ENCODE assay signal across 8 cellular contexts in the genomic region with DNA sequence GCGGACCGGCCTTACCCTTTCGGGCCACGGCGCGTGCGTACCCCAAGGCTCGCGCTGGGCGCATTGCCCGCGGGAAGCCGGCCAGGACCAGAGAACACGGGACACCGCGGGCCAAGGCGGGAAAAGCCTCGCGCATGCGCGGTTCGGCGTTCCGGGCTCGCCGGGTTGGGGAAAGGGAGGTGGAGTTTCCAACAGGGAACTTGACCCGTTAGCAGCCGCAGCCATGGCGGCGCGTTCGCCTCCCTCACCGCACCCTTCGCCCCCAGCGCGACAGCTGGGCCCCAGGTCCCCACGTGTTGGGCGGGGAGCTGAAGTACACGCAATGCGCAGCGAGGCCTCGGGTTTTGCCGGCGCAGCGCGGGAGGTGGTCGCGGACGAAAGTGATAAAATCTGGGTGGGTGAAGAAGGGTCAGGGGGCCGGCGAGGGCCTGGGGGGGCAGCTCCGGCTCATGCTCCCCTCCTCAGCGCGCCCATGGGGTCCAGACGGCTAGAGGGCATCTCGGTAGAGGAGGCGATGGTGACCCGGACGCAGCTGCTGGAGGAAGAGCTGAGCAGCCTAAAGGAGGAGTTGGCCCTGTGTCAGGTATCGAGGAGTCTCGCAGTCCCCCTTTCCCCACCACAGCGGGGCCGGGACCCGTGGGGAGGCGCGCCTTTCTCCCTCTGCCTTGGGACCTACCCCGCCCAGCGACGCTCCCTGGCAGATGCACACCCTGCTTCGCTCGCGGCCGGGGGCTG. TPM values are rescaled to one million over a fixed set of nuclear protein-coding genes. Genes with fewer than 3 reads are reported as not detected.
A peak's percentile ranks its signal among the peaks of the same experiment; 100 is the strongest.
DNase-seq lines count a peak whose midpoint lies in the region; ATAC-seq, FAIRE-seq and TF ChIP-seq lines count a peak whose summit lies in the region.

TSS of gene CNTLN (plus strand) at position 198 of the 735 bp plus-strand sequence. CDS start at position 224, 26 bp downstream.

- TF ChIP-seq CTCF in RWPE1 (conservative IDR thresholded peaks at IDR 0.05; ENCODE audit: low read depth) (no peak), right atrium auricular region (IDR thresholded peaks at IDR 0.05) (no peak)

- H3K27me3 ChIP-seq in right atrium auricular region = no peaks in the 10 kb centered on the region

- H3K4me3 ChIP-seq in right atrium auricular region = peak within 1 kb of the TSS; percentile 95

- CTCF ChIA-PET in RWPE1 (lab: Yijun Ruan, JAX) = interaction anchor here (0.6 to 1.2 kb wide), 3 partner anchors 19 to 1340 kb away, joined by 3 to 10 read pairs (median 4); no protein-coding TSS in a partner anchor

- FAIRE-seq in urothelium cell line (lab: Jason Lieb, UNC) = no peak

- no peaks in the 10 kb centered on the region for H3K36me3 ChIP-seq in right atrium auricular region

- peak; percentile 87 for DNase-seq in DMS153 (lab: John Stamatoyannopoulos, UW)
- peak; percentile 42 to 51 for DNase-seq in Kasumi-1 (lab: John Stamatoyannopoulos, UW)
- peak; percentile 95 for DNase-seq in RWPE1 (ENCODE audit: low spot score)
- DNase-seq in amygdala (lab: John Stamatoyannopoulos, UW) = peak; percentile 17 to 96 (median 84)
- peak; percentile 95 for DNase-seq in right atrium auricular region (ENCODE audit: low spot score)
- DNase-seq in pons (ENCODE audit: low spot score) = peak; percentile 82
- DNase-seq in urothelium cell line (ENCODE audit: low spot score) = peak; percentile 91

- H3K4me1 ChIP-seq in right atrium auricular region = peaks cover 0 to 8% of the 10 kb centered on the region in 2 donors

- peak within 1 kb of the TSS; percentile 85 for H3K27ac ChIP-seq in RWPE1
- H3K27ac ChIP-seq in right atrium auricular region = peak within 1 kb of the TSS; percentile 91 to 96

- POLR2A ChIA-PET in RWPE1 (lab: Yijun Ruan, JAX; ENCODE audit: low non-redundant PET) = no interaction called here

- ATAC-seq in GM21737 (IDR thresholded peaks at IDR 0.05; ENCODE audit: unreplicated experiment) = peak; percentile 70

- H3K9me3 ChIP-seq in right atrium auricular region = no peaks in the 10 kb centered on the region

RNA-seq across cellular contexts. Expression of gene CNTLN, which starts in this region (rescaled TPM):
- total RNA-seq in right atrium auricular region = 1 to 10 TPM; 3.2 to 5.9 TPM

Comparison
In these comparisons a context has a peak if more than half of its experiments do, and no peak if none do; other contexts are left out.
1. Peak in every context shown above with its lines: DNase-seq, ATAC-seq, H3K4me3 ChIP-seq and H3K27ac ChIP-seq.